3 cellular contexts compared by ENCODE assay signal in genomic region chr12:119183942-119184695, GRCh38.
TF ChIP-seq lines count a peak whose summit lies in the region.

No MANE protein-coding gene starts in this region.

TF ChIP-seq in A549, 52 proteins besides CTCF, POLR2A, EP300 and RAD21:
- TF ChIP-seq ELK1 (IDR thresholded peaks at IDR 0.05; ENCODE audit: low read depth, low read length) = no peak
- TF ChIP-seq ZFP36 (IDR thresholded peaks at IDR 0.05; ENCODE audit: borderline replicate concordance, partially characterized antibody) = peak; percentile 44
TF ChIP-seq in A549: peak in this region for 1.

TF ChIP-seq in H1, 55 proteins besides CTCF, POLR2A, EP300 and RAD21 (continued from another document):
- TF ChIP-seq KDM1A (IDR thresholded peaks at IDR 0.05; ENCODE audit: borderline replicate concordance, low read length) = peak; percentile 92
- no peak for TF ChIP-seq BACH1 (IDR thresholded peaks at IDR 0.05; ENCODE audit: low read length)
- TF ChIP-seq HDAC2 (IDR thresholded peaks at IDR 0.05; ENCODE audit: borderline replicate concordance in 1 of 2, low read depth in 2 of 2, low read length in 2 of 2) = peak in 1 of 2 experiments; percentile 96; a peak in 1 of 4 replicates
- TF ChIP-seq GABPA (IDR thresholded peaks at IDR 0.05; ENCODE audit: borderline replicate concordance, insufficient read depth, low read length) = no peak
- TF ChIP-seq BCL11A (IDR thresholded peaks at IDR 0.05; ENCODE audit: low read depth in 2 of 2, low read length in 2 of 2) = no peak

TF ChIP-seq in HEK293T, 16 proteins besides CTCF, POLR2A, EP300 and RAD21 (continued from another document):
- no peak for TF ChIP-seq ARNT (IDR thresholded peaks at IDR 0.05)
